In genomic region chr17:38864636-38865398, GRCh38 we compare ENCODE assay signal across 11 cellular contexts. TPM values are rescaled to one million over a fixed set of nuclear protein-coding genes. Genes with fewer than 3 reads are reported as not detected.
DNase-seq lines count a peak whose midpoint lies in the region; ATAC-seq and TF ChIP-seq lines count a peak whose summit lies in the region.
"Had no signal": no experiment of that assay in that cellular context is flagged by ENCODE, and none has a peak within 500 bp of the region (broad histone marks: within the 10 kb centered on the region; RNA-seq: fewer than 3 reads in every experiment).

No MANE protein-coding gene starts in this region.

- intact Hi-C loops in MCF 10A (cut with micrococcal nuclease) (no loop called here), breast epithelium (cut with DNase I; ENCODE audit: low total_unique reads) (no loop called here), Panc1 (cut with micrococcal nuclease; ENCODE audit: unreplicated experiment) (no loop called here)

- no peak overlapping the region for H3K27ac Mint-ChIP-seq in MCF 10A (ENCODE audit: low read depth, unreplicated experiment)

- no peaks in the 10 kb centered on the region for H3K9me3 Mint-ChIP-seq in MCF 10A (ENCODE audit: unreplicated experiment)
- H3K9me3 Mint-ChIP-seq: natural killer cell treated with Interleukin-12 subunit alpha and Interleukin-12 subunit beta and Interleukin-15 and Interleukin-18, amount 100 ng/mL, for 72 hours had no signal

- H3K4me3 ChIP-seq in breast epithelium, result no peak overlapping the region
- no peak overlapping the region for H3K4me3 ChIP-seq in Panc1 (ENCODE audit: low read depth in 2 of 2, low read length in 2 of 2)
- H3K4me3 ChIP-seq in epithelial cell of proximal tubule (ENCODE audit: low read depth, low read length), result no peak overlapping the region

- H3K36me3 ChIP-seq in breast epithelium, result no peaks in the 10 kb centered on the region
- no peaks in the 10 kb centered on the region for H3K36me3 ChIP-seq in Panc1 (ENCODE audit: control insufficient read depth, insufficient read depth, low read length)

- H3K4me3 Mint-ChIP-seq in MCF 10A (ENCODE audit: unreplicated experiment), result no peak overlapping the region
- H3K4me3 Mint-ChIP-seq: natural killer cell treated with Interleukin-12 subunit alpha and Interleukin-12 subunit beta and Interleukin-15 and Interleukin-18, amount 100 ng/mL, for 72 hours had no signal

- peak; percentile 64 for DNase-seq in MCF 10A (ENCODE audit: unreplicated experiment)
- DNase-seq in breast epithelium (ENCODE audit: low spot score in 2 of 2), result no peak
- no peak for DNase-seq in Panc1 (ENCODE audit: low read depth, low spot score)
- no peak for DNase-seq in epithelial cell of proximal tubule (ENCODE audit: low read depth)
- no peak for DNase-seq in NCI-H187 (lab: John Stamatoyannopoulos, UW)
- DNase-seq in stimulated activated CD4-positive, alpha-beta T cell treated with anti-CD3 and anti-CD28 coated beads, Interleukin-15, amount 100 ng/mL, for 24 hours, result no peak
- DNase-seq: activated gamma-delta T cell treated with Interleukin-2 at 50 U/mL for 16 hours, T-helper 1 cell had no signal

- H3K27ac ChIP-seq in breast epithelium (no peak overlapping the region), Panc1 (ENCODE audit: low read length) (peak overlapping the region; percentile 32; the same call in 1 of the 2 replicates)

- H3K27me3 Mint-ChIP-seq in MCF 10A (ENCODE audit: insufficient read depth, unreplicated experiment), result no peaks in the 10 kb centered on the region
- H3K27me3 Mint-ChIP-seq: natural killer cell treated with Interleukin-12 subunit alpha and Interleukin-12 subunit beta and Interleukin-15 and Interleukin-18, amount 100 ng/mL, for 72 hours had no signal

- H3K4me1 ChIP-seq in breast epithelium, result no peaks in the 10 kb centered on the region
- H3K4me1 ChIP-seq in Panc1 (ENCODE audit: control insufficient read depth, insufficient read depth, low read length), result no peaks in the 10 kb centered on the region; the same call in 1 of the 2 replicates

- POLR2A ChIA-PET in MCF 10A (lab: Yijun Ruan, JAX) (interaction anchor here (13.1 kb wide), 1 partner anchor 15 kb away, joined by 246 read pairs; the partner anchor contains the start of gene RPL23), Panc1 (lab: Charles Lee) (no interaction called here)

- H3K9me3 ChIP-seq in breast epithelium (no peaks in the 10 kb centered on the region), Panc1 (ENCODE audit: control insufficient read depth, insufficient read depth, low read depth, low read length) (no peaks in the 10 kb centered on the region)

- TSS peak; percentile 61 for BruUV-seq in MCF 10A (replicated peaks; lab: Mats Ljungman, UMichigan)
- no TSS peak for BruUV-seq in Panc1 (replicated peaks; lab: Mats Ljungman, UMichigan)

- peaks cover 22% of the 10 kb centered on the region for H3K4me1 Mint-ChIP-seq in MCF 10A (ENCODE audit: insufficient read depth, unreplicated experiment)

- peaks cover 32% of the 10 kb centered on the region for H3K36me3 Mint-ChIP-seq in MCF 10A (ENCODE audit: insufficient read depth, unreplicated experiment)
- H3K36me3 Mint-ChIP-seq: natural killer cell treated with Interleukin-12 subunit alpha and Interleukin-12 subunit beta and Interleukin-15 and Interleukin-18, amount 100 ng/mL, for 72 hours had no signal

- TF ChIP-seq POLR2A in breast epithelium (IDR thresholded peaks at IDR 0.05), result no peak

- in situ Hi-C loops in Panc1 (cut with HindIII; ENCODE audit: low pct_unique_long_range_greater_than_20kb, low sequenced_read_pairs), result no loop called here

- H3K27me3 ChIP-seq in breast epithelium, result no peaks in the 10 kb centered on the region
- H3K27me3 ChIP-seq in Panc1 (ENCODE audit: control insufficient read depth, insufficient read depth, low read length), result no peaks in the 10 kb centered on the region

- ATAC-seq in Panc1 (no peak), GM19467 (IDR thresholded peaks at IDR 0.05; ENCODE audit: unreplicated experiment) (no peak), HG02981 (IDR thresholded peaks at IDR 0.05; ENCODE audit: unreplicated experiment) (no peak)
- ATAC-seq: natural killer cell treated with Interleukin-12 subunit alpha and Interleukin-12 subunit beta and Interleukin-15 and Interleukin-18, amount 100 ng/mL, for 72 hours had no signal

- CTCF ChIA-PET in MCF 10A (lab: Yijun Ruan, JAX) (no interaction called here), Panc1 (lab: Charles Lee) (no interaction called here)

- no peak for TF ChIP-seq CTCF in MCF 10A (IDR thresholded peaks at IDR 0.05; ENCODE audit: unreplicated experiment)
- no peak for TF ChIP-seq CTCF in breast epithelium (IDR thresholded peaks at IDR 0.05)
- TF ChIP-seq CTCF in Panc1 (IDR thresholded peaks at IDR 0.05), result peak; percentile 72
- TF ChIP-seq CTCF in epithelial cell of proximal tubule (conservative IDR thresholded peaks at IDR 0.05; ENCODE audit: low read depth, low read length), result peak; percentile 40

RNA-seq across cellular contexts. Expression of gene LASP1, which starts 5.0 kb away (rescaled TPM):
- total RNA-seq in MCF 10A (2022), result 65.1 and 68.1 TPM in 2 replicates
- total RNA-seq in breast epithelium, result 100 to 1,000 TPM in 1 of 3 donors, 10 to 100 TPM in 2; 88.7 to 145 (median 92.8) TPM
- 112 TPM for total RNA-seq in Panc1 (2021; ENCODE audit: unreplicated experiment)
- polyA plus RNA-seq in Panc1 (2012; ENCODE audit: insufficient read length), result 117 TPM
- 261 and 308 TPM in 2 replicates for total RNA-seq in epithelial cell of proximal tubule

RNA-seq across cellular contexts. Expression of gene RPL23, which starts 11.3 kb away (rescaled TPM):
- total RNA-seq in MCF 10A (2022), result 1,891 and 2,060 TPM in 2 replicates
- 1,000 to 10,000 TPM; 1,871 to 2,586 (median 2,024) TPM for total RNA-seq in breast epithelium
- 649 TPM for total RNA-seq in Panc1 (2021; ENCODE audit: unreplicated experiment)
- polyA plus RNA-seq in Panc1 (2012; ENCODE audit: insufficient read length), result 684 TPM
- 1,471 and 1,718 TPM in 2 replicates for total RNA-seq in epithelial cell of proximal tubule

RNA-seq across cellular contexts. Expression of gene CWC25, which starts 39.7 kb away (rescaled TPM):
- 21.9 and 23.4 TPM in 2 replicates for total RNA-seq in MCF 10A (2022)
- 10 to 100 TPM; 22.1 to 42.0 (median 28.2) TPM for total RNA-seq in breast epithelium
- total RNA-seq in Panc1 (2021; ENCODE audit: unreplicated experiment), result 13.6 TPM
- polyA plus RNA-seq in Panc1 (2012; ENCODE audit: insufficient read length), result 9.0 TPM
- total RNA-seq in epithelial cell of proximal tubule, result 9.6 and 13.9 TPM in 2 replicates

Comparison
In these comparisons a context has a peak if more than half of its experiments do, and no peak if none do; other contexts are left out.
1. CTCF ChIP-seq: peak in Panc1 (single experiment) and epithelial cell of proximal tubule (single experiment); none in MCF 10A (single experiment) and breast epithelium (0 of 3).